Comparison of ENCODE assay signal across 29 cellular contexts in the genomic region with DNA sequence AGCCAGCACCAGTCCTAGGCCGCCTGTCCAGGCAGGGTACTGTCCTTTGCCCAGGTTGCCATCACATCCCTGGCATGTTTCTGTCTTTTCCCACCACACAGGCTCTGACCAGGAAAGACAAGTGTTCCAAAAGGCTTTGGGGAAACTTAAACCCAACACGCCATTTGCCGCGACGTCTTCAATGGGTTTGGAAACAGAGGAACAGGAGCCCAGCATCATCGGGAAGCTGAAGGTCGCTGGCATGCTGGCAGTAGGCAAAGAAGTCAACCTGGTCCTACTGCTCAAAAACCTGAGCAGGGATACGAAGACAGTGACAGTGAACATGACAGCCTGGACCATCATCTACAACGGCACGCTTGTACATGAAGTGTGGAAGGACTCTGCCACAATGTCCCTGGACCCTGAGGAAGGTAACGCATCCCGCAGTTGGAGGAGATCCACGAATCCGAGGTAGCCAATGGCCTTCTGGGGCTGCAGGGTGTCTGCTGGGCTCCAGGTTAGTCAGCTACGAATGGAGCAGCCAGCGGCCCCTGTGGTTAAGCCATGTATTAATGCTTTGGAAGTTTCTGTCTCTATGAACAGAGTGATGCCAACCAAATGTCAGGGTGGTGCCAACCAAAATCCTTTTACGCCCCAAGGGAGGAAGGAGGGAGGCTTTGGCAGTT. TPM values are rescaled to one million over a fixed set of nuclear protein-coding genes. Genes with fewer than 3 reads are reported as not detected.
"Had no signal": no experiment of that assay in that cellular context is flagged by ENCODE, and none has a peak within 500 bp of the region (broad histone marks: within the 10 kb centered on the region; RNA-seq: fewer than 3 reads in every experiment).

No MANE protein-coding gene starts in this region.

- H3K4me3 ChIP-seq: SK-N-MC had no signal

- DNase-seq: activated CD4-positive, alpha-beta memory T cell treated with anti-CD3 and anti-CD28 coated beads for 36 hours; activated CD4-positive, alpha-beta T cell treated with anti-CD3 and anti-CD28 coated beads, Interleukin-2, amount 10 ng/mL, durations not matched to agents 7 days and 5 days; activated CD4-positive, CD25-positive, alpha-beta regulatory T cell; activated gamma-delta T cell; activated naive CD4-positive, alpha-beta T cell treated with anti-CD3 and anti-CD28 coated beads, Interleukin-2, amount 10 ng/mL, durations not matched to agents 7 days and 5 days; activated naive CD8-positive, alpha-beta T cell treated with anti-CD3 and anti-CD28 coated beads for 36 hours; activated T-cell treated with anti-CD3 and anti-CD28 coated beads, Interleukin-2, amount 50 U/mL, for 24 hours; cerebellar nuclear complex; MV-4-11; NCI-H1092 treated with DMSO at 0.1 percent for 48 hours; NCI-H1417 treated with DMSO at 0.1 percent for 48 hours; NCI-H1694; NCI-H2029; NCI-H2107; NCI-H345; NCI-H510A; NCI-H526 treated with DMSO at 0.1 percent for 48 hours; NCI-H82; T-helper 1 cell had no signal

- H3K27ac ChIP-seq: KMS-11, SK-N-MC, VCaP had no signal

RNA-seq across cellular contexts. Expression of a gene that starts 36.2 kb away (rescaled TPM):
- total RNA-seq: activated CD4-positive, alpha-beta memory T cell treated with anti-CD3 and anti-CD28 coated beads for 36 hours; activated CD4-positive, alpha-beta T cell treated with anti-CD3 and anti-CD28 coated beads, Interleukin-2, amount 10 ng/mL, durations not matched to agents 7 days and 5 days; activated CD8-positive, alpha-beta memory T cell treated with anti-CD3 and anti-CD28 coated beads for 36 hours; activated naive CD8-positive, alpha-beta T cell treated with anti-CD3 and anti-CD28 coated beads for 36 hours; activated T-helper 1 cell treated with anti-CD3 and anti-CD28 coated beads, Interleukin-12 subunit alpha, Interleukin-12 subunit beta, Interleukin-2, Interleukin-4 antibody, amounts not matched to agents 30 ng/mL and 10 ng/mL and 1 ng/mL, durations not matched to agents 14 hours and 24 hours and 36 hours; cardiac septum; MCF 10A; OCI-LY7; RPMI7951; T-helper 2 cell treated with Interferon-gamma antibody and Interleukin-4, amounts not matched to agents 100 ng/mL and 5 ng/mL, for 36 hours had no signal

RNA-seq across cellular contexts. Expression of a gene that starts 48.7 kb away (rescaled TPM):
- total RNA-seq: activated CD4-positive, alpha-beta memory T cell treated with anti-CD3 and anti-CD28 coated beads for 36 hours; activated CD4-positive, alpha-beta T cell treated with anti-CD3 and anti-CD28 coated beads, Interleukin-2, amount 10 ng/mL, durations not matched to agents 7 days and 5 days; activated CD8-positive, alpha-beta memory T cell treated with anti-CD3 and anti-CD28 coated beads for 36 hours; activated naive CD8-positive, alpha-beta T cell treated with anti-CD3 and anti-CD28 coated beads for 36 hours; activated T-helper 1 cell treated with anti-CD3 and anti-CD28 coated beads, Interleukin-12 subunit alpha, Interleukin-12 subunit beta, Interleukin-2, Interleukin-4 antibody, amounts not matched to agents 30 ng/mL and 10 ng/mL and 1 ng/mL, durations not matched to agents 14 hours and 24 hours and 36 hours; cardiac septum; MCF 10A; OCI-LY7; RPMI7951; T-helper 2 cell treated with Interferon-gamma antibody and Interleukin-4, amounts not matched to agents 100 ng/mL and 5 ng/mL, for 36 hours had no signal
